ENCODE assay signal across 8 cellular contexts in the genomic region with DNA sequence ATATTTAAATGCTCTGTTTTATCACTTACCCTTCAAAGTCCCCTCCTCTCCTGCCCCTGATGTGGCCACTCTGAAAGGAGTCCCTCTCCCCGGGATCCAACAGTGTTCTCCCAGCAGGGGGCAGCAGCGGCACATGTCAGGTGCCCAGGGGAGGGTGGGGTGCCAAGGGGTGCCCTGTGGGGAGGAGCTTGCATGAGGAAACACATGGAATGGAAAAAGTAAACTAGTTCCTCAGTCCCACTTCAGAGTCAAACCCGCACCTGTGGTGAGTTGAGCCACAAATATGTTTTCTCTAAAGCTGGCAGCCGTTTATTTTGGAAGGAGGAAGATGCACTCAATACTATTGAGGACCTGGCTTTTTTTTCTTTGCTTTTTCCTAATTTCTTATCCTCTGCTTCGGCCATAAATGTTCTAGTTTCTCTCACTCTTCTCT. TPM values are rescaled to one million over a fixed set of nuclear protein-coding genes. Genes with fewer than 3 reads are reported as not detected.
DNase-seq lines count a peak whose midpoint lies in the region; ATAC-seq lines count a peak whose summit lies in the region.

No MANE protein-coding gene starts in this region.

- peak overlapping the region; percentile 63; the same call in 1 of the 2 replicates for H3K9ac ChIP-seq in BLaER1
- no peak overlapping the region for H3K9ac ChIP-seq in NT2/D1 (ENCODE audit: insufficient read length, low read depth)
- peak overlapping the region; percentile 17 for H3K9ac ChIP-seq in mesenchymal stem cell (ENCODE audit: low read length)

- no peak overlapping the region for H4K91ac ChIP-seq in mesenchymal stem cell (ENCODE audit: low read length)

- no peak overlapping the region for H3K14ac ChIP-seq in mesenchymal stem cell (ENCODE audit: low read length in 2 of 2)

- H3K27me3 ChIP-seq in BLaER1 (no peaks in the 10 kb centered on the region), NT2/D1 (ENCODE audit: insufficient read depth, insufficient read length) (no peaks in the 10 kb centered on the region), mesenchymal stem cell (ENCODE audit: control insufficient read depth in 1 of 2, insufficient read depth in 1 of 2, low read length in 2 of 2) (peaks cover 0 to 7% of the 10 kb centered on the region in 2 experiments)
- H3K27me3 ChIP-seq in effector memory CD4-positive, alpha-beta T cell (replicated peaks; ENCODE audit: control insufficient read depth, insufficient read depth, low read length, poor library complexity, severe bottlenecking) = no peaks in the 10 kb centered on the region

- no peak overlapping the region for H2BK12ac ChIP-seq in mesenchymal stem cell (ENCODE audit: low read length in 2 of 2)

- H2BK15ac ChIP-seq in mesenchymal stem cell (ENCODE audit: low read depth, poor library complexity, severe bottlenecking) = no peak overlapping the region

- no peak overlapping the region for H3K23ac ChIP-seq in mesenchymal stem cell (ENCODE audit: low read length in 2 of 2)

- H3K9me3 ChIP-seq in BLaER1 (no peaks in the 10 kb centered on the region), NT2/D1 (ENCODE audit: insufficient read depth, low read length) (no peaks in the 10 kb centered on the region), mesenchymal stem cell (ENCODE audit: control insufficient read depth, low read length) (no peaks in the 10 kb centered on the region)
- H3K9me3 ChIP-seq in effector memory CD4-positive, alpha-beta T cell (ENCODE audit: control insufficient read depth, low read length) = no peaks in the 10 kb centered on the region

- H3K27ac ChIP-seq in BLaER1 = peak overlapping the region; percentile 83
- peak overlapping the region; percentile 42 for H3K27ac ChIP-seq in effector memory CD4-positive, alpha-beta T cell (ENCODE audit: insufficient read depth, low read length, poor library complexity, severe bottlenecking)
- no peak overlapping the region for H3K27ac ChIP-seq in mesenchymal stem cell (ENCODE audit: low read length, poor library complexity, severe bottlenecking)

- H3K36me3 ChIP-seq in BLaER1 = no peaks in the 10 kb centered on the region
- no peaks in the 10 kb centered on the region for H3K36me3 ChIP-seq in NT2/D1 (ENCODE audit: insufficient read depth, insufficient read length, low read length)
- no peaks in the 10 kb centered on the region for H3K36me3 ChIP-seq in effector memory CD4-positive, alpha-beta T cell (ENCODE audit: control insufficient read depth, insufficient read depth, low read length)
- no peaks in the 10 kb centered on the region for H3K36me3 ChIP-seq in mesenchymal stem cell (ENCODE audit: control insufficient read depth in 1 of 2, insufficient read depth in 2 of 2, low read depth in 1 of 2, low read length in 2 of 2)

- peak; percentile 83 for ATAC-seq in GM19351 (IDR thresholded peaks at IDR 0.05; ENCODE audit: unreplicated experiment)

- H3K18ac ChIP-seq in mesenchymal stem cell (ENCODE audit: low read depth in 1 of 2, low read length in 2 of 2) = no peak overlapping the region

- H3K4me1 ChIP-seq in BLaER1 (peaks cover 40% of the 10 kb centered on the region), NT2/D1 (ENCODE audit: insufficient read depth, insufficient read length) (no peaks in the 10 kb centered on the region), mesenchymal stem cell (ENCODE audit: control insufficient read depth, insufficient read depth, low read depth, low read length) (peaks cover 2% of the 10 kb centered on the region)
- peaks cover 25% of the 10 kb centered on the region for H3K4me1 ChIP-seq in effector memory CD4-positive, alpha-beta T cell (ENCODE audit: control insufficient read depth, insufficient read depth, low read length, poor library complexity, severe bottlenecking)

- peak overlapping the region; percentile 82 for H3K4me2 ChIP-seq in BLaER1
- no peak overlapping the region for H3K4me2 ChIP-seq in mesenchymal stem cell (ENCODE audit: low read length, poor library complexity, severe bottlenecking)

- no peak overlapping the region for H4K8ac ChIP-seq in mesenchymal stem cell (ENCODE audit: low read length)

- no peaks in the 10 kb centered on the region for H4K20me1 ChIP-seq in BLaER1

- no peak overlapping the region for H2BK5ac ChIP-seq in mesenchymal stem cell (ENCODE audit: low read depth, low read length, poor library complexity, severe bottlenecking)

- H2AK5ac ChIP-seq in mesenchymal stem cell (ENCODE audit: low read length, severe bottlenecking) = no peak overlapping the region

- no peak overlapping the region for H3K4ac ChIP-seq in mesenchymal stem cell (ENCODE audit: low read depth in 1 of 2, low read length in 2 of 2)

- WGBS in mesenchymal stem cell = 40% methylated on average over 4 of the region's 5 CpGs

- 0 out of 2 replicates have a peak overlapping the region, but pooled peaks have one; percentile 17 for H3K4me3 ChIP-seq in BLaER1
- H3K4me3 ChIP-seq in NT2/D1 (ENCODE audit: insufficient read length, low read depth) = no peak overlapping the region
- no peak overlapping the region for H3K4me3 ChIP-seq in effector memory CD4-positive, alpha-beta T cell (ENCODE audit: insufficient read depth, low read depth, low read length, poor library complexity, severe bottlenecking)
- H3K4me3 ChIP-seq in mesenchymal stem cell (ENCODE audit: insufficient read depth in 1 of 2, low read depth in 1 of 2, low read length in 2 of 2) = no peak overlapping the region

- DNase-seq in HuH-7.5 (ENCODE audit: low spot score) (peak; percentile 79), NT2/D1 (ENCODE audit: low read depth, low spot score) (peak; percentile 77), mesenchymal stem cell (peak; percentile 77)
- DNase-seq in activated CD8-positive, alpha-beta memory T cell treated with anti-CD3 and anti-CD28 coated beads for 4 hours (ENCODE audit: low read depth in 2 of 2) = peak; percentile 88 to 93
- peak; percentile 79 to 91 (median 85) for DNase-seq in effector memory CD4-positive, alpha-beta T cell
- peak; percentile 88 to 94 for DNase-seq in stimulated activated CD8-positive, alpha-beta memory T cell treated with anti-CD3 and anti-CD28 coated beads, Interleukin-2, amount 100 ng/mL, for 1 hour (ENCODE audit: low read depth in 2 of 2)

- no peak overlapping the region for H2AFZ ChIP-seq in mesenchymal stem cell (ENCODE audit: low read depth, low read length)

- H3K79me1 ChIP-seq in mesenchymal stem cell (replicated peaks; ENCODE audit: low read length, poor library complexity, severe bottlenecking) = no peaks in the 10 kb centered on the region

- H2BK120ac ChIP-seq in mesenchymal stem cell (ENCODE audit: low read depth, low read length) = no peak overlapping the region

RNA-seq across cellular contexts. Expression of a gene that starts 30.1 kb away (rescaled TPM):
- polyA plus RNA-seq in mesenchymal stem cell (2013, experiment 1 of 2) = 0.35 TPM
- polyA plus RNA-seq in mesenchymal stem cell (2013, experiment 2 of 2) = 0.37 TPM

RNA-seq across cellular contexts. Expression of a gene that starts 40.9 kb away (rescaled TPM):
- polyA plus RNA-seq in mesenchymal stem cell (2013, experiment 1 of 2) = 6.5 TPM
- 6.8 TPM for polyA plus RNA-seq in mesenchymal stem cell (2013, experiment 2 of 2)

RNA-seq across cellular contexts. Expression of a gene that starts 41.0 kb away (rescaled TPM):
- 7.2 TPM for polyA plus RNA-seq in mesenchymal stem cell (2013, experiment 1 of 2)
- polyA plus RNA-seq in mesenchymal stem cell (2013, experiment 2 of 2) = 6.8 TPM
